Comparison of ENCODE assay signal across 13 cellular contexts in genomic region chr3:97940034-97940433, GRCh38. TPM values are rescaled to one million over a fixed set of nuclear protein-coding genes. Genes with fewer than 3 reads are reported as not detected.
DNase-seq lines count a peak whose midpoint lies in the region; ATAC-seq and TF ChIP-seq lines count a peak whose summit lies in the region.
"Had no signal": no experiment of that assay in that cellular context is flagged by ENCODE, and none has a peak within 500 bp of the region (broad histone marks: within the 10 kb centered on the region; RNA-seq: fewer than 3 reads in every experiment).

No MANE protein-coding gene starts in this region.

- no peak overlapping the region for H3K27ac ChIP-seq in HEK293 (ENCODE audit: extremely low read depth, low read depth, low read length)
- peak overlapping the region; percentile 32; the same call in 1 of the 2 replicates for H3K27ac ChIP-seq in WERI-Rb-1
- no peak overlapping the region for H3K27ac ChIP-seq in lung (ENCODE audit: low read depth in 1 of 2, low read length in 1 of 2)

- H3K36me3 ChIP-seq in HEK293 (ENCODE audit: control insufficient read depth in 2 of 2, insufficient read depth in 1 of 2, low read length in 2 of 2) (peaks cover 2 to 52% of the 10 kb centered on the region in 2 experiments; a peak in 2 of 3 replicates), WERI-Rb-1 (peaks cover 65% of the 10 kb centered on the region), lung (ENCODE audit: control insufficient read depth in 2 of 2, insufficient read depth in 2 of 2, low read length in 2 of 2) (peaks cover 14 to 26% of the 10 kb centered on the region in 2 donors)

- ATAC-seq in lung (ENCODE audit: insufficient read depth, low FRiP score) (no peak), HG03571 (IDR thresholded peaks at IDR 0.05; ENCODE audit: unreplicated experiment) (no peak)
- no peak for ATAC-seq in activated T-cell treated with anti-CD3 and anti-CD28 coated beads, Interleukin-2, amount 50 U/mL, for 4 hours

- H3K4me1 ChIP-seq in HEK293 (ENCODE audit: control insufficient read depth, insufficient read depth, low read length) (peaks cover 3% of the 10 kb centered on the region; the same call in 1 of the 2 replicates), lung (ENCODE audit: control insufficient read depth in 2 of 2, insufficient read depth in 2 of 2, low read length in 2 of 2) (no peaks in the 10 kb centered on the region)
- H3K4me1 ChIP-seq: HAP-1 had no signal

- CTCF ChIA-PET in HEK293 (lab: Yijun Ruan, JAX): interaction anchor here (0.9 to 1.5 kb wide), 3 partner anchors 15 to 148 kb away, joined by 3 to 6 read pairs (median 3); no protein-coding TSS in a partner anchor

- POLR2A ChIA-PET in HEK293 (lab: Yijun Ruan, JAX): no interaction called here

- in situ Hi-C loops in GM13977 (cut with MboI; ENCODE audit: low pct_unique_long_range_greater_than_20kb, low sequenced_read_pairs, unreplicated experiment): no loop called here

- H3K4me3 Mint-ChIP-seq in activated T-cell treated with anti-CD3 and anti-CD28 coated beads, Interleukin-2, amount 50 U/mL, for 4 hours: no peak overlapping the region

- peaks cover 2% of the 10 kb centered on the region for H3K4me1 Mint-ChIP-seq in activated T-cell treated with anti-CD3 and anti-CD28 coated beads, Interleukin-2, amount 50 U/mL, for 4 hours (ENCODE audit: low read depth)

- DNase-seq in NCI-H1436 (lab: John Stamatoyannopoulos, UW) (peak; percentile 30), NCI-H1436 treated with DMSO at 0.1 percent for 48 hours (lab: John Stamatoyannopoulos, UW) (no peak), WERI-Rb-1 (no peak), lung (ENCODE audit: low spot score) (no peak), GM13977 (ENCODE audit: low spot score) (no peak)
- DNase-seq in activated T-cell treated with anti-CD3 and anti-CD28 coated beads, Interleukin-2, amount 50 U/mL, for 4 hours: no peak
- DNase-seq: amniotic stem cell, erythroblast, NCI-H226, posterior cingulate gyrus had no signal

- H3K4me3 ChIP-seq in HEK293 (ENCODE audit: low read depth, low read length) (no peak overlapping the region), WERI-Rb-1 (ENCODE audit: low read depth, low read length) (no peak overlapping the region), lung (no peak overlapping the region)
- H3K4me3 ChIP-seq: HAP-1 had no signal

- WGBS in lung, 2 donors: 55 to 76% methylated on average over 1 of the region's 1 CpG

- H3K9me3 ChIP-seq in HEK293 (ENCODE audit: control insufficient read depth, insufficient read depth, low read depth, low read length): no peaks in the 10 kb centered on the region
- no peaks in the 10 kb centered on the region for H3K9me3 ChIP-seq in WERI-Rb-1 (ENCODE audit: severe bottlenecking)
- H3K9me3 ChIP-seq in lung (ENCODE audit: control insufficient read depth in 2 of 2, insufficient read depth in 1 of 2, low read length in 1 of 2): no peaks in the 10 kb centered on the region
- H3K9me3 ChIP-seq: HAP-1 had no signal

- peaks cover 28% of the 10 kb centered on the region for H3K36me3 Mint-ChIP-seq in activated T-cell treated with anti-CD3 and anti-CD28 coated beads, Interleukin-2, amount 50 U/mL, for 4 hours (ENCODE audit: insufficient read depth)

- H3K27me3 ChIP-seq in WERI-Rb-1 (ENCODE audit: insufficient read depth, low read depth, severe bottlenecking) (no peaks in the 10 kb centered on the region), lung (ENCODE audit: control insufficient read depth, insufficient read depth) (no peaks in the 10 kb centered on the region)

- no peaks in the 10 kb centered on the region for H3K27me3 Mint-ChIP-seq in activated T-cell treated with anti-CD3 and anti-CD28 coated beads, Interleukin-2, amount 50 U/mL, for 4 hours (ENCODE audit: low read depth)

- H3K9me3 Mint-ChIP-seq in activated T-cell treated with anti-CD3 and anti-CD28 coated beads, Interleukin-2, amount 50 U/mL, for 4 hours: no peaks in the 10 kb centered on the region

- no peak for TF ChIP-seq CTCF in HEK293 (tag by site-specific recombination; IDR thresholded peaks at IDR 0.05)
- peak; percentile 29; the same call in 1 of the 2 replicates for TF ChIP-seq CTCF in WERI-Rb-1 (IDR thresholded peaks at IDR 0.05; ENCODE audit: low read depth, low read length)
- peak; percentile 12 for TF ChIP-seq CTCF in lung (IDR thresholded peaks at IDR 0.05; ENCODE audit: control extremely low read depth, extremely low read depth)
- no peak for TF ChIP-seq CTCF in GM13977 (IDR thresholded peaks at IDR 0.05; ENCODE audit: extremely low read depth, insufficient read depth, missing control alignments)

TF ChIP-seq in HEK293, 187 proteins besides CTCF, POLR2A, EP300 and RAD21:
- TF ChIP-seq ZNF654 (tag by site-specific recombination; IDR thresholded peaks at IDR 0.05; ENCODE audit: low read depth) (peak; percentile 8; the same call in 1 of the 2 replicates), ZNF341 (tag by site-specific recombination; IDR thresholded peaks at IDR 0.05; ENCODE audit: low read depth) (no peak), ZNF140 (tag by site-specific recombination; IDR thresholded peaks at IDR 0.05) (no peak)

RNA-seq across cellular contexts. Expression of gene RIOX2, which starts 32.2 kb away (rescaled TPM):
- total RNA-seq in lung: 10 to 100 TPM; 26.8 to 41.3 TPM
- 10 to 100 TPM; 16.3 to 17.6 TPM for polyA plus RNA-seq in lung
- 10 to 100 TPM; 51.2 to 61.3 (median 56.3) TPM for total RNA-seq in activated T-cell treated with anti-CD3 and anti-CD28 coated beads, Interleukin-2, amount 50 U/mL, for 4 hours

Comparison
In these comparisons a context has a peak if more than half of its experiments do, and no peak if none do; other contexts are left out.
1. CTCF ChIP-seq: peak in WERI-Rb-1 (single experiment) and lung (single experiment); none in HEK293 (single experiment) and GM13977 (single experiment).